8 cellular contexts compared by ENCODE assay signal in the genomic region with DNA sequence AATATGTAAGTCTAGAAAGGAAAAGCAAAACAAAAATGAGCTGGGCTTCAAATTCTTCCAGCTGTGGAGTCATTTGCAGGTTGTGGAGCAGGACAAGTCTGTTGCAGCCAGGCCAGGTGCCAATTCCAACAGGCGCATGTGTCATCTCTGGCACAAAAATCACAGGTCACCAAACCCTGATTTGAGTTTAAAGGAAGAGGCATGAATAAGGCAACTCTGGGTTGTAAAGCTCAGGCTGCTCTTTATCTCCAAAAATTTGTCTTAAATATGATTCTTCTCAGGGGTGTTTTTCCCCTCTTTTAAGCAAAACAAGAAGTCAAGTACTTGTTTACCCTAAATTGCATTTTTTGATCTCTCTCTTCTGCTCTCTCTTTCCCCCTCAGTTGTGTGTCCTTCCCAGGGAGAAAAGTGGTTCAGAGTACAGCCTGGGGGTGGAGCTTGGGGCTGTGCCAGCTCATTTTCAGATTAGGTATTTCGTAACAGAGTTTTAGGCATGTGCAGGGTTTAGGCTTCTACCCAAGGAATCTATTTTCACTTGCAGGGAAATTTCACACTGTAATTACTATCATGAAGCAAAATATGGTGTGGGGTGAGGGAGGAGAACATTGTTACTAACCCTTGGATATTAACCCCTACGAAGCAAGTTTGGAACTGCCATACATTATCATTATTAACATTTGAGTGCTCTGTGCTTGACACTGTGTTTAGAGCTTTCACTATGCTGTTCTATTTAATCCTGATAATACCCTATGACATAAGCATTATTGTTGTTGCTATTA. TPM values are rescaled to one million over a fixed set of nuclear protein-coding genes. Genes with fewer than 3 reads are reported as not detected.
DNase-seq lines count a peak whose midpoint lies in the region; ATAC-seq and TF ChIP-seq lines count a peak whose summit lies in the region.

No MANE protein-coding gene starts in this region.

- H3K9ac ChIP-seq in Karpas-422 (ENCODE audit: low read length) (peak overlapping the region; percentile 31), skeletal muscle tissue (ENCODE audit: low read depth in 1 of 3, low read length in 3 of 3) (peak overlapping the region; percentile 46 to 73 (median 62))

- no peaks in the 10 kb centered on the region for H3K9me3 Mint-ChIP-seq in activated naive CD4-positive, alpha-beta T cell treated with anti-CD3 and anti-CD28 coated beads, Interleukin-2, amount 50 U/mL, for 24 hours

- peak; percentile 88 for DNase-seq in Caki2 (ENCODE audit: low read depth)
- DNase-seq in Karpas-422 = peak; percentile 75
- DNase-seq in RKO (ENCODE audit: low spot score) = peak; percentile 32
- DNase-seq in left ventricle myocardium inferior = peak; percentile 92

- H3K4me3 ChIP-seq in Karpas-422 (ENCODE audit: low read length) = peak overlapping the region; percentile 9; the same call in 1 of the 2 replicates
- peak overlapping the region; percentile 35 for H3K4me3 ChIP-seq in left ventricle myocardium inferior
- H3K4me3 ChIP-seq in skeletal muscle tissue (ENCODE audit: low read length in 3 of 3) = peak overlapping the region; percentile 11 to 56 (median 39)

- no peaks in the 10 kb centered on the region for H3K9me2 ChIP-seq in Karpas-422 (replicated peaks; ENCODE audit: insufficient read depth, low read length)

- H3K27ac Mint-ChIP-seq in activated naive CD4-positive, alpha-beta T cell treated with anti-CD3 and anti-CD28 coated beads, Interleukin-2, amount 50 U/mL, for 24 hours = peak overlapping the region; percentile 83

- H3K27me3 ChIP-seq in Karpas-422 (ENCODE audit: low read length) = no peaks in the 10 kb centered on the region
- H3K27me3 ChIP-seq in left ventricle myocardium inferior (ENCODE audit: low read depth) = no peaks in the 10 kb centered on the region
- H3K27me3 ChIP-seq in skeletal muscle tissue (ENCODE audit: control insufficient read depth in 3 of 3, insufficient read depth in 3 of 3, low read length in 3 of 3) = no peaks in the 10 kb centered on the region

- ATAC-seq in HG03139 (IDR thresholded peaks at IDR 0.05; ENCODE audit: unreplicated experiment) (no peak), HG03354 (IDR thresholded peaks at IDR 0.05; ENCODE audit: poor library complexity, severe bottlenecking, unreplicated experiment) (no peak)

- intact Hi-C loops in left ventricle myocardium inferior (cut with micrococcal nuclease) = no loop called here

- H3K27ac ChIP-seq in Karpas-422 (ENCODE audit: low read length) (peak overlapping the region; percentile 47), left ventricle myocardium inferior (replicated peaks) (peak overlapping the region; percentile 92), skeletal muscle tissue (ENCODE audit: low read depth, low read length) (peak overlapping the region; percentile 57)

- H4K20me1 ChIP-seq in Karpas-422 (ENCODE audit: insufficient read depth, low read depth, low read length) = no peaks in the 10 kb centered on the region

- in situ Hi-C loops in Caki2 (cut with HindIII; ENCODE audit: low pct_unique_long_range_greater_than_20kb, low sequenced_read_pairs) = no loop called here

- H2AFZ ChIP-seq in Karpas-422 (ENCODE audit: low read length) = peak overlapping the region; percentile 44; the same call in 1 of the 2 replicates

- peaks cover 49% of the 10 kb centered on the region for H3K4me1 Mint-ChIP-seq in activated naive CD4-positive, alpha-beta T cell treated with anti-CD3 and anti-CD28 coated beads, Interleukin-2, amount 50 U/mL, for 24 hours

- H3K36me3 Mint-ChIP-seq in activated naive CD4-positive, alpha-beta T cell treated with anti-CD3 and anti-CD28 coated beads, Interleukin-2, amount 50 U/mL, for 24 hours = peaks cover 3% of the 10 kb centered on the region

- no peaks in the 10 kb centered on the region for H3K36me3 ChIP-seq in Karpas-422 (ENCODE audit: insufficient read depth, low read length)
- no peaks in the 10 kb centered on the region for H3K36me3 ChIP-seq in left ventricle myocardium inferior
- H3K36me3 ChIP-seq in skeletal muscle tissue (ENCODE audit: control insufficient read depth in 3 of 3, insufficient read depth in 3 of 3, low read length in 3 of 3) = no peaks in the 10 kb centered on the region

- no peaks in the 10 kb centered on the region for H3K9me3 ChIP-seq in Karpas-422 (ENCODE audit: low read length)
- peaks cover 12% of the 10 kb centered on the region for H3K9me3 ChIP-seq in left ventricle myocardium inferior (replicated peaks)
- H3K9me3 ChIP-seq in skeletal muscle tissue (ENCODE audit: control insufficient read depth in 3 of 3, low read length in 3 of 3) = no peaks in the 10 kb centered on the region

- H3K4me3 Mint-ChIP-seq in activated naive CD4-positive, alpha-beta T cell treated with anti-CD3 and anti-CD28 coated beads, Interleukin-2, amount 50 U/mL, for 24 hours = peak overlapping the region; percentile 37

- TF ChIP-seq CTCF in left ventricle myocardium inferior (IDR thresholded peaks at IDR 0.05; ENCODE audit: borderline replicate concordance) = no peak

- H3K79me2 ChIP-seq in Karpas-422 (ENCODE audit: low read length) = no peaks in the 10 kb centered on the region

- no peaks in the 10 kb centered on the region for H3K27me3 Mint-ChIP-seq in activated naive CD4-positive, alpha-beta T cell treated with anti-CD3 and anti-CD28 coated beads, Interleukin-2, amount 50 U/mL, for 24 hours

- peak overlapping the region; percentile 49 for H3K4me2 ChIP-seq in Karpas-422 (ENCODE audit: low read depth, low read length, poor library complexity, severe bottlenecking)

- peaks cover 20% of the 10 kb centered on the region for H3K4me1 ChIP-seq in Karpas-422 (ENCODE audit: low read length)
- H3K4me1 ChIP-seq in left ventricle myocardium inferior = peaks cover 40% of the 10 kb centered on the region
- H3K4me1 ChIP-seq in skeletal muscle tissue (ENCODE audit: control insufficient read depth in 3 of 3, insufficient read depth in 3 of 3, low read length in 3 of 3) = peaks cover 15 to 16% (median 15%) of the 10 kb centered on the region in 3 donors

RNA-seq across cellular contexts. Expression of a gene that starts 8.3 kb away (rescaled TPM):
- total RNA-seq in Caki2 (2014; rRNA removed; shearing (Covaris generic); ENCODE audit: low replicate concordance) = 26.5 and 30.2 TPM in 2 replicates
- total RNA-seq in Karpas-422 (2014; rRNA removed; shearing (Covaris generic); ENCODE audit: low replicate concordance) = 67.2 and 90.0 TPM in 2 replicates
- total RNA-seq in left ventricle myocardium inferior (23.8 TPM), skeletal muscle tissue (25.6 TPM)

Comparison
In these comparisons a context has a peak if more than half of its experiments do, and no peak if none do; other contexts are left out.
1. DNase-seq: peak in every context shown above with its lines; median percentile 92 in left ventricle myocardium inferior; 88 in Caki2; 75 in Karpas-422; 32 in RKO.